In the genomic region with DNA sequence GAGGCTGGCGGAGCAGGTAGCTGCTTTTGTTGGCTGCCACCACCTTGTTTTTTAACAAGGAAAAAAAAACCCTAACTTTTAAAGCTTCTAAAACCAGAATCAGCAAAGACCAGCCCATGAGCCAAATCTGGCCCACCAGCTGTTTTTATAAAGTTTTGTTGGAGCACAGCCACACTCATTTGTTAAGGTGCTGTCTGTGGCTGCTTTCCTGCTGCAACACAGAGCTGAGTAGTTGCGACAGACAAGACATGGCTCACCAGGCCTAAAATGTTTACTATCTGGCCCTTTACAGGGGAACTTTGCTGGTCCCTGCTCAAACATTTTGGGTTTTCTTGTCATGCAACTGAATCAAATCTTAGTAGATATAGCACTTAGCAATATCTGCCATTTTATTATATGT, we compare ENCODE assay signal across 21 cellular contexts. TPM values are rescaled to one million over a fixed set of nuclear protein-coding genes. Genes with fewer than 3 reads are reported as not detected.
A peak's percentile ranks its signal among the peaks of the same experiment; 100 is the strongest.
DNase-seq lines count a peak whose midpoint lies in the region; ATAC-seq, FAIRE-seq and TF ChIP-seq lines count a peak whose summit lies in the region.
"Had no signal": no experiment of that assay in that cellular context is flagged by ENCODE, and none has a peak within 500 bp of the region (broad histone marks: within the 10 kb centered on the region; RNA-seq: fewer than 3 reads in every experiment).

No MANE protein-coding gene starts in this region.

- H3K9ac ChIP-seq in GM23248 = no peak overlapping the region
- H3K9ac ChIP-seq in K562 (ENCODE audit: insufficient read depth in 1 of 2, low read depth in 2 of 2, low read length in 2 of 2) = no peak overlapping the region

- no peaks in the 10 kb centered on the region for H3K9me2 ChIP-seq in GM23248 (ENCODE audit: insufficient read depth)

- no peak overlapping the region for H3K27ac ChIP-seq in GM23248
- no peak overlapping the region for H3K27ac ChIP-seq in K562 (ENCODE audit: extremely low read depth, low read depth, low read length)
- H3K27ac ChIP-seq: body of pancreas, lower lobe of right lung had no signal

- peaks cover 16% of the 10 kb centered on the region for H3K4me1 ChIP-seq in GM23248 (ENCODE audit: insufficient read depth)
- peaks cover 16 to 21% of the 10 kb centered on the region in 2 experiments for H3K4me1 ChIP-seq in K562 (replicated peaks in 1 of 2; ENCODE audit: control insufficient read depth in 2 of 2, insufficient read depth in 2 of 2, low read length in 2 of 2)
- H3K4me1 ChIP-seq: body of pancreas, lower lobe of right lung had no signal

- no peaks in the 10 kb centered on the region for H3K79me2 ChIP-seq in GM23248 (ENCODE audit: insufficient read depth)
- H3K79me2 ChIP-seq in K562 (ENCODE audit: control insufficient read depth, insufficient read depth, low read length) = no peaks in the 10 kb centered on the region

- peaks cover 3% of the 10 kb centered on the region for H3K27me3 Mint-ChIP-seq in nephron (ENCODE audit: low read depth)
- H3K27me3 Mint-ChIP-seq: activated CD4-positive, alpha-beta T cell treated with anti-CD3 and anti-CD28 coated beads for 36 hours; stimulated activated naive CD8-positive, alpha-beta T cell treated with anti-CD3 and anti-CD28 coated beads, Interleukin-15, Interleukin-2, amounts not matched to agents 100 ng/mL and 50 ng/mL, for 24 hours had no signal

- H3K9me3 ChIP-seq in GM23248 (ENCODE audit: low read depth) (no peaks in the 10 kb centered on the region), K562 (replicated peaks; ENCODE audit: control insufficient read depth, insufficient read depth, low read depth, low read length) (no peaks in the 10 kb centered on the region)
- H3K9me3 ChIP-seq: body of pancreas, lower lobe of right lung, thyroid gland had no signal

- no peak for TF ChIP-seq RAD21 in K562 (CRISPR knock-in tag; conservative IDR thresholded peaks at IDR 0.05 in 1 of 2, IDR thresholded peaks at IDR 0.05 in 1 of 2)

- H3K9me3 Mint-ChIP-seq in nephron = no peaks in the 10 kb centered on the region
- H3K9me3 Mint-ChIP-seq: activated naive CD4-positive, alpha-beta T cell treated with anti-CD3 and anti-CD28 coated beads, Interleukin-2, amount 10 ng/mL, durations not matched to agents 7 days and 5 days; stimulated activated naive CD8-positive, alpha-beta T cell treated with anti-CD3 and anti-CD28 coated beads, Interleukin-15, Interleukin-2, amounts not matched to agents 100 ng/mL and 50 ng/mL, for 24 hours had no signal

- H3K4me3 Mint-ChIP-seq in nephron = no peak overlapping the region
- H3K4me3 Mint-ChIP-seq: activated CD4-positive, alpha-beta T cell treated with anti-CD3 and anti-CD28 coated beads for 36 hours; activated naive CD4-positive, alpha-beta T cell treated with anti-CD3 and anti-CD28 coated beads, Interleukin-2, amount 10 ng/mL, durations not matched to agents 7 days and 5 days; stimulated activated naive CD8-positive, alpha-beta T cell treated with anti-CD3 and anti-CD28 coated beads, Interleukin-15, Interleukin-2, amounts not matched to agents 100 ng/mL and 50 ng/mL, for 24 hours had no signal

- H3K36me3 ChIP-seq in GM23248 (ENCODE audit: low read depth) (no peaks in the 10 kb centered on the region), K562 (ENCODE audit: control insufficient read depth, insufficient read depth, low read length) (no peaks in the 10 kb centered on the region)
- H3K36me3 ChIP-seq: lower lobe of right lung, thyroid gland had no signal

- intact Hi-C loops in K562 (cut with micrococcal nuclease) = no loop called here

- no peak for FAIRE-seq in K562 (lab: Jason Lieb, UNC)
- FAIRE-seq: TTC549 had no signal

- H3K4me1 Mint-ChIP-seq in nephron = peaks cover 44% of the 10 kb centered on the region
- H3K4me1 Mint-ChIP-seq: activated CD4-positive, alpha-beta T cell treated with anti-CD3 and anti-CD28 coated beads for 36 hours; activated naive CD4-positive, alpha-beta T cell treated with anti-CD3 and anti-CD28 coated beads, Interleukin-2, amount 10 ng/mL, durations not matched to agents 7 days and 5 days had no signal

- no peak for TF ChIP-seq EP300 in K562 (IDR thresholded peaks at IDR 0.05; ENCODE audit: low read length)

- TF ChIP-seq CTCF in K562 (IDR thresholded peaks at IDR 0.05 in 2 of 3, conservative IDR thresholded peaks at IDR 0.05 in 1 of 3; ENCODE audit: insufficient read depth in 2 of 3, low read depth in 1 of 3, low read length in 3 of 3) (no peak), nephron (IDR thresholded peaks at IDR 0.05; ENCODE audit: unreplicated experiment in 3 of 3) (no peak)

- H2AFZ ChIP-seq in GM23248 (no peak overlapping the region), K562 (ENCODE audit: low read depth, low read length) (no peak overlapping the region)

- in situ Hi-C loops in GM23248 (cut with MboI) = no loop called here
- in situ Hi-C loops in K562 (cut with MboI) = no loop called here

- no peaks in the 10 kb centered on the region for H3K9me1 ChIP-seq in K562 (ENCODE audit: control insufficient read depth, insufficient read depth, low read length)

- no peaks in the 10 kb centered on the region for H3K36me3 Mint-ChIP-seq in nephron (ENCODE audit: low read depth)
- H3K36me3 Mint-ChIP-seq: activated naive CD4-positive, alpha-beta T cell treated with anti-CD3 and anti-CD28 coated beads, Interleukin-2, amount 10 ng/mL, durations not matched to agents 7 days and 5 days had no signal

- WGBS in GM23248 (ENCODE audit: low coverage in 1 of 2, low lambda C conversion rate in 2 of 2, missing lambda C conversion rate in 2 of 2), 2 experiments = 98% methylated on average over 2 of the region's 2 CpGs
- WGBS in K562 (ENCODE audit: insufficient coverage, low coverage, missing lambda C conversion rate) = 92% methylated on average over 1 of the region's 2 CpGs

- DNase-seq in GM23248 (peak; percentile 38), NCI-H1694 (lab: John Stamatoyannopoulos, UW) (peak; percentile 20), K562 (ENCODE audit: extremely low read depth in 1 of 4, low spot score in 3 of 4) (no peak), NCI-H1436 (lab: John Stamatoyannopoulos, UW) (no peak), HEK293T (ENCODE audit: extremely low spot score) (no peak)
- DNase-seq in stimulated activated naive CD4-positive, alpha-beta T cell (lab: John Stamatoyannopoulos, UW) = no peak
- DNase-seq: activated CD4-positive, alpha-beta T cell treated with anti-CD3 and anti-CD28 coated beads for 36 hours; activated naive CD4-positive, alpha-beta T cell treated with anti-CD3 and anti-CD28 coated beads, Interleukin-2, amount 10 ng/mL, durations not matched to agents 7 days and 5 days; effector CD8-positive, alpha-beta T cell; GOT3; lower lobe of right lung; MM.1S; NCI-H1930; NCI-H69; stimulated activated CD4-positive, alpha-beta T cell treated with anti-CD3 and anti-CD28 coated beads, Interleukin-4, amount 100 ng/mL, for 1 hour had no signal

- TF ChIP-seq POLR2A in K562 (conservative IDR thresholded peaks at IDR 0.05) = no peak

- no peak for ATAC-seq in K562
- ATAC-seq: activated CD4-positive, alpha-beta T cell treated with anti-CD3 and anti-CD28 coated beads for 36 hours; body of pancreas; lower lobe of right lung had no signal

- CTCF ChIA-PET in K562 (lab: Yijun Ruan, JAX; ENCODE audit: low intra/inter-chr PET ratio) = no interaction called here
- CTCF ChIA-PET in HEK293T (lab: Yijun Ruan, JAX) = interaction anchor here (1.8 kb wide), 1 partner anchor 10 kb away, joined by 5 read pairs; no protein-coding TSS in a partner anchor

- H3K27me3 ChIP-seq in GM23248 (replicated peaks; ENCODE audit: insufficient read depth) = no peaks in the 10 kb centered on the region
- no peaks in the 10 kb centered on the region for H3K27me3 ChIP-seq in K562 (ENCODE audit: control insufficient read depth in 2 of 2, insufficient read depth in 2 of 2, low read length in 2 of 2)
- H3K27me3 ChIP-seq: body of pancreas, thyroid gland had no signal

- H3K27ac Mint-ChIP-seq in nephron = peak overlapping the region in 2 of 3 experiments; percentile 77 to 79
- H3K27ac Mint-ChIP-seq: activated CD4-positive, alpha-beta T cell treated with anti-CD3 and anti-CD28 coated beads for 36 hours; activated naive CD4-positive, alpha-beta T cell treated with anti-CD3 and anti-CD28 coated beads, Interleukin-2, amount 10 ng/mL, durations not matched to agents 7 days and 5 days; stimulated activated naive CD8-positive, alpha-beta T cell treated with anti-CD3 and anti-CD28 coated beads, Interleukin-15, Interleukin-2, amounts not matched to agents 100 ng/mL and 50 ng/mL, for 24 hours had no signal

- POLR2A ChIA-PET in K562 (lab: Yijun Ruan, JAX) (interaction anchor here (0.6 to 0.8 kb wide), 4 partner anchors 9 to 81 kb away, joined by 3 to 5 read pairs (median 4); no protein-coding TSS in a partner anchor), HEK293T (lab: Yijun Ruan, JAX) (no interaction called here)

- H4K20me1 ChIP-seq in GM23248 (ENCODE audit: insufficient read depth) (no peaks in the 10 kb centered on the region), K562 (replicated peaks; ENCODE audit: control insufficient read depth, insufficient read depth, low read length) (no peaks in the 10 kb centered on the region)

- H3F3A ChIP-seq in GM23248 (ENCODE audit: insufficient read depth) = peaks cover 23% of the 10 kb centered on the region

- BruUV-seq in K562 (replicated peaks; lab: Mats Ljungman, UMichigan) = no TSS peak

- H3K4me3 ChIP-seq in GM23248 = no peak overlapping the region
- H3K4me3 ChIP-seq in K562 = no peak overlapping the region
- H3K4me3 ChIP-seq: body of pancreas, lower lobe of right lung, thyroid gland had no signal

- H3K4me2 ChIP-seq in GM23248 (ENCODE audit: unreplicated experiment) = no peak overlapping the region
- no peak overlapping the region for H3K4me2 ChIP-seq in K562 (ENCODE audit: insufficient read depth, low read length)

RNA-seq across cellular contexts. Expression of a gene that starts 18.9 kb away (rescaled TPM):
- not detected in 2 replicates for total RNA-seq in GM23248 (2014; rRNA removed; shearing (Covaris generic))
- polyA plus RNA-seq in GM23248 (2016; fragmentation: Nextera tagmentation; extraction: Ambion mirVana) = not detected in 2 replicates
- 2.6 and 4.9 TPM in 2 replicates for total RNA-seq in K562 (2011; cell fraction: chromatin; rRNA removed; ENCODE audit: low replicate concordance)
- total RNA-seq in K562 (2011; cell fraction: nucleolus; rRNA removed) = 1.3 and 1.5 TPM in 2 replicates
- 2.2 and 4.1 TPM in 2 replicates for total RNA-seq in K562 (2011; cell fraction: nucleoplasm; rRNA removed)
- 0.45 and 0.54 TPM in 2 replicates for total RNA-seq in K562 (2014; rRNA removed)
- total RNA-seq in K562 (2014; rRNA removed; fragmentation: Illumina TruSeq; extraction: Trizol) = 0.29 and 0.44 TPM in 2 replicates
- total RNA-seq in K562 (2015; rRNA removed; fragmentation: Illumina TruSeq; extraction: Trizol) = 0.72 and 0.76 TPM in 2 replicates
- total RNA-seq in K562 (2021) = 0.95 and 1.1 TPM in 2 replicates
- polyA plus RNA-seq in K562 (2011; rRNA removed) = 0.56 and 0.57 TPM in 2 replicates
- 0.31 and 0.46 TPM in 2 replicates for polyA plus RNA-seq in K562 (2011; cell fraction: cytosol; rRNA removed)
- 2.7 and 8.5 TPM in 2 replicates for polyA plus RNA-seq in K562 (2011; cell fraction: nucleus; rRNA removed)
- polyA plus RNA-seq in K562 (2012) = 1.3 and 1.5 TPM in 2 replicates
- 0.76 and 0.95 TPM in 2 replicates for polyA plus RNA-seq in K562 (2014; fragmentation: Illumina TruSeq; extraction: Trizol)
- under 1 TPM in 1 of 2 experiments, not detected in 1; 0.08 TPM for polyA plus RNA-seq in K562 (2014; fragmentation: Nextera tagmentation; extraction: Ambion mirVana)
- 0.56 and 0.69 TPM in 2 replicates for polyA plus RNA-seq in K562 (2014; rRNA removed)
- 0.46 and 0.93 TPM in 2 replicates for polyA minus RNA-seq in K562 (2011; rRNA and poly(A)+ RNA removed)
- polyA minus RNA-seq in K562 (2011; cell fraction: cytosol; rRNA and poly(A)+ RNA removed) = not detected in 2 replicates
- 1.4 and 1.5 TPM in 2 replicates for polyA minus RNA-seq in K562 (2011; cell fraction: nucleus; rRNA and poly(A)+ RNA removed)
- total RNA-seq: kidney epithelial cell had no signal

RNA-seq across cellular contexts. Expression of a gene that starts 30.2 kb away (rescaled TPM):
- 27.2 and 49.8 TPM in 2 replicates for total RNA-seq in GM23248 (2014; rRNA removed; shearing (Covaris generic))
- polyA plus RNA-seq in GM23248 (2016; fragmentation: Nextera tagmentation; extraction: Ambion mirVana) = 36.2 and 36.8 TPM in 2 replicates
- 34.9 and 102 TPM in 2 replicates for total RNA-seq in K562 (2011; cell fraction: chromatin; rRNA removed; ENCODE audit: low replicate concordance)
- 20.8 and 23.4 TPM in 2 replicates for total RNA-seq in K562 (2011; cell fraction: nucleolus; rRNA removed)
- 40.0 and 49.9 TPM in 2 replicates for total RNA-seq in K562 (2011; cell fraction: nucleoplasm; rRNA removed)
- total RNA-seq in K562 (2014; rRNA removed) = 28.4 and 32.8 TPM in 2 replicates
- 41.7 and 49.6 TPM in 2 replicates for total RNA-seq in K562 (2014; rRNA removed; fragmentation: Illumina TruSeq; extraction: Trizol)
- total RNA-seq in K562 (2015; rRNA removed; fragmentation: Illumina TruSeq; extraction: Trizol) = 47.4 and 55.1 TPM in 2 replicates
- 36.3 and 37.9 TPM in 2 replicates for total RNA-seq in K562 (2021)
- 60.2 and 63.9 TPM in 2 replicates for polyA plus RNA-seq in K562 (2011; rRNA removed)
- 13.2 and 24.9 TPM in 2 replicates for polyA plus RNA-seq in K562 (2011; cell fraction: cytosol; rRNA removed)
- 94.0 and 147 TPM in 2 replicates for polyA plus RNA-seq in K562 (2011; cell fraction: nucleus; rRNA removed)
- polyA plus RNA-seq in K562 (2012) = 27.5 and 38.7 TPM in 2 replicates
- polyA plus RNA-seq in K562 (2014; fragmentation: Illumina TruSeq; extraction: Trizol) = 43.5 and 49.1 TPM in 2 replicates
- 10 to 100 TPM; 13.3 to 16.6 TPM for polyA plus RNA-seq in K562 (2014; fragmentation: Nextera tagmentation; extraction: Ambion mirVana)
- 39.0 and 48.0 TPM in 2 replicates for polyA plus RNA-seq in K562 (2014; rRNA removed)
- polyA minus RNA-seq in K562 (2011; rRNA and poly(A)+ RNA removed) = 46.8 and 52.4 TPM in 2 replicates
- polyA minus RNA-seq in K562 (2011; cell fraction: cytosol; rRNA and poly(A)+ RNA removed) = 12.2 and 21.6 TPM in 2 replicates
- 42.0 and 96.6 TPM in 2 replicates for polyA minus RNA-seq in K562 (2011; cell fraction: nucleus; rRNA and poly(A)+ RNA removed)

RNA-seq across cellular contexts. Expression of a gene that starts 30.5 kb away (rescaled TPM):
- 16.3 and 25.4 TPM in 2 replicates for total RNA-seq in GM23248 (2014; rRNA removed; shearing (Covaris generic))
- polyA plus RNA-seq in GM23248 (2016; fragmentation: Nextera tagmentation; extraction: Ambion mirVana) = 13.5 and 16.1 TPM in 2 replicates
- total RNA-seq in K562 (2011; cell fraction: chromatin; rRNA removed; ENCODE audit: low replicate concordance) = 118 and 123 TPM in 2 replicates
- total RNA-seq in K562 (2011; cell fraction: nucleolus; rRNA removed) = 58.6 and 64.5 TPM in 2 replicates
- total RNA-seq in K562 (2011; cell fraction: nucleoplasm; rRNA removed) = 64.7 and 77.3 TPM in 2 replicates
- total RNA-seq in K562 (2014; rRNA removed) = 7.0 and 8.8 TPM in 2 replicates
- total RNA-seq in K562 (2014; rRNA removed; fragmentation: Illumina TruSeq; extraction: Trizol) = 7.1 and 8.4 TPM in 2 replicates
- total RNA-seq in K562 (2015; rRNA removed; fragmentation: Illumina TruSeq; extraction: Trizol) = 7.7 and 8.2 TPM in 2 replicates
- total RNA-seq in K562 (2021) = 11.1 and 12.9 TPM in 2 replicates
- polyA plus RNA-seq in K562 (2011; rRNA removed) = 11.5 and 15.5 TPM in 2 replicates
- 11.0 and 12.7 TPM in 2 replicates for polyA plus RNA-seq in K562 (2011; cell fraction: cytosol; rRNA removed)
- polyA plus RNA-seq in K562 (2011; cell fraction: nucleus; rRNA removed) = 45.8 and 67.6 TPM in 2 replicates
- 12.8 and 21.8 TPM in 2 replicates for polyA plus RNA-seq in K562 (2012)
- polyA plus RNA-seq in K562 (2014; fragmentation: Illumina TruSeq; extraction: Trizol) = 8.4 and 9.0 TPM in 2 replicates
- polyA plus RNA-seq in K562 (2014; fragmentation: Nextera tagmentation; extraction: Ambion mirVana) = 1 to 10 TPM; 2.4 to 7.0 TPM
- 9.6 and 11.1 TPM in 2 replicates for polyA plus RNA-seq in K562 (2014; rRNA removed)
- 26.7 and 28.2 TPM in 2 replicates for polyA minus RNA-seq in K562 (2011; rRNA and poly(A)+ RNA removed)
- 7.8 and 15.9 TPM in 2 replicates for polyA minus RNA-seq in K562 (2011; cell fraction: cytosol; rRNA and poly(A)+ RNA removed)
- 24.5 and 32.7 TPM in 2 replicates for polyA minus RNA-seq in K562 (2011; cell fraction: nucleus; rRNA and poly(A)+ RNA removed)

Comparison
In these comparisons a context has a peak if more than half of its experiments do, and no peak if none do; other contexts are left out.
1. DNase-seq: peak in GM23248 (single experiment) and NCI-H1694 (single experiment); none in K562 (0 of 4), NCI-H1436 (single experiment), HEK293T (single experiment) and stimulated activated naive CD4-positive, alpha-beta T cell (0 of 6).